Comparison of ENCODE assay signal across 11 cellular contexts in the genomic region with DNA sequence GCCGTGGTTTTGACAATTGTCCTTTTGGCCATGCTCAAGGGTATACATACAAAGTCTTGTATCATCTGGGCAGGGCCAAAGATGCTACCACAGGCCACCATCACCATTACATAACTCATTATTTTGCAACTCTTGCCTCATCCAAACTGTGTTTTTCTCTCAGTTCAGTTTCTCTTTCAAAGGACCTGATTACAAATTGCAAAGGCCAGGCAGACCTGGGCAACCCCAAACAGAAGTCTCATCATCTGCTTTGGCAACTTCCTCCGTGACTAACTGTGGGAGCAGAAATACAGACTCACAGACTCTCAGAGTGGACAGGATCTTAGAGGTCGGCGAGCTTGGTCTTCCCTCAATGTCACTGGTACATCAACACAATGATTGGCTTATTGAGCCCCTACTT.
DNase-seq lines count a peak whose midpoint lies in the region; ATAC-seq and TF ChIP-seq lines count a peak whose summit lies in the region.
"Had no signal": no experiment of that assay in that cellular context is flagged by ENCODE, and none has a peak within 500 bp of the region (broad histone marks: within the 10 kb centered on the region; RNA-seq: fewer than 3 reads in every experiment).

No MANE protein-coding gene starts in this region.

- no peak overlapping the region for H3K4me3 Mint-ChIP-seq in activated T-cell treated with anti-CD3 and anti-CD28 coated beads, Interleukin-2, amount 50 U/mL, for 72 hours
- H3K4me3 Mint-ChIP-seq in activated T-cell treated with anti-CD3 and anti-CD28 coated beads, Interleukin-2, amount 50 U/mL, for 4 hours = no peak overlapping the region
- no peak overlapping the region for H3K4me3 Mint-ChIP-seq in T-helper 17 cell
- H3K4me3 Mint-ChIP-seq in stimulated activated effector memory CD8-positive, alpha-beta T cell treated with anti-CD3 and anti-CD28 coated beads, Interleukin-12 subunit alpha, Interleukin-12 subunit beta, amount 100 ng/mL, for 72 hours = no peak overlapping the region

- no peak overlapping the region for H3K4me3 ChIP-seq in right atrium auricular region
- no peak overlapping the region for H3K4me3 ChIP-seq in prostate gland

- H3K9me3 Mint-ChIP-seq in activated T-cell treated with anti-CD3 and anti-CD28 coated beads, Interleukin-2, amount 50 U/mL, for 72 hours = peaks cover 3% of the 10 kb centered on the region in 2 donors
- no peaks in the 10 kb centered on the region for H3K9me3 Mint-ChIP-seq in activated T-cell treated with anti-CD3 and anti-CD28 coated beads, Interleukin-2, amount 50 U/mL, for 4 hours
- peaks cover 6% of the 10 kb centered on the region for H3K9me3 Mint-ChIP-seq in stimulated activated effector memory CD8-positive, alpha-beta T cell treated with anti-CD3 and anti-CD28 coated beads, Interleukin-12 subunit alpha, Interleukin-12 subunit beta, amount 100 ng/mL, for 72 hours

- intact Hi-C loops in prostate gland (cut with DNase I) = no loop called here

- H3K36me3 ChIP-seq in right atrium auricular region (no peaks in the 10 kb centered on the region), prostate gland (no peaks in the 10 kb centered on the region)

- DNase-seq in activated T-cell treated with anti-CD3 and anti-CD28 coated beads, Interleukin-2, amount 50 U/mL, for 72 hours = no peak
- DNase-seq in activated T-cell treated with anti-CD3 and anti-CD28 coated beads, Interleukin-2, amount 50 U/mL, for 4 hours = no peak
- DNase-seq in T-helper 17 cell = no peak
- peak; percentile 69 for DNase-seq in right atrium auricular region (ENCODE audit: low spot score)
- no peak for DNase-seq in stimulated activated effector memory CD8-positive, alpha-beta T cell treated with anti-CD3 and anti-CD28 coated beads, Interleukin-12 subunit alpha, Interleukin-12 subunit beta, amount 100 ng/mL, for 72 hours (ENCODE audit: low spot score in 2 of 2)
- no peak for DNase-seq in prostate gland (ENCODE audit: low spot score)
- DNase-seq in activated T-cell treated with anti-CD3 and anti-CD28 coated beads for 4 hours = no peak
- DNase-seq: NCI-H1092 treated with DMSO at 0.1 percent for 48 hours, NCI-H748 treated with DMSO at 0.1 percent for 48 hours, SW 1271 had no signal

- H3K27ac ChIP-seq in right atrium auricular region (no peak overlapping the region), prostate gland (no peak overlapping the region)

- H3K27me3 Mint-ChIP-seq in activated T-cell treated with anti-CD3 and anti-CD28 coated beads, Interleukin-2, amount 50 U/mL, for 72 hours (ENCODE audit: low read depth) = no peaks in the 10 kb centered on the region
- no peaks in the 10 kb centered on the region for H3K27me3 Mint-ChIP-seq in activated T-cell treated with anti-CD3 and anti-CD28 coated beads, Interleukin-2, amount 50 U/mL, for 4 hours (ENCODE audit: low read depth)
- H3K27me3 Mint-ChIP-seq in T-helper 17 cell = no peaks in the 10 kb centered on the region

- no peaks in the 10 kb centered on the region for H3K27me3 ChIP-seq in right atrium auricular region
- no peaks in the 10 kb centered on the region for H3K27me3 ChIP-seq in prostate gland (replicated peaks; ENCODE audit: insufficient read depth)

- H3K4me1 Mint-ChIP-seq in activated T-cell treated with anti-CD3 and anti-CD28 coated beads, Interleukin-2, amount 50 U/mL, for 72 hours (ENCODE audit: low read depth) = peaks cover 79% of the 10 kb centered on the region
- peaks cover 90% of the 10 kb centered on the region for H3K4me1 Mint-ChIP-seq in activated T-cell treated with anti-CD3 and anti-CD28 coated beads, Interleukin-2, amount 50 U/mL, for 4 hours (ENCODE audit: low read depth)
- peaks cover 46% of the 10 kb centered on the region for H3K4me1 Mint-ChIP-seq in T-helper 17 cell
- H3K4me1 Mint-ChIP-seq in stimulated activated effector memory CD8-positive, alpha-beta T cell treated with anti-CD3 and anti-CD28 coated beads, Interleukin-12 subunit alpha, Interleukin-12 subunit beta, amount 100 ng/mL, for 72 hours = peaks cover 91% of the 10 kb centered on the region

- peak overlapping the region; percentile 18 for H3K27ac Mint-ChIP-seq in activated T-cell treated with anti-CD3 and anti-CD28 coated beads, Interleukin-2, amount 50 U/mL, for 72 hours
- H3K27ac Mint-ChIP-seq in T-helper 17 cell = no peak overlapping the region
- H3K27ac Mint-ChIP-seq in stimulated activated effector memory CD8-positive, alpha-beta T cell treated with anti-CD3 and anti-CD28 coated beads, Interleukin-12 subunit alpha, Interleukin-12 subunit beta, amount 100 ng/mL, for 72 hours = peak overlapping the region; percentile 23

- H3K4me1 ChIP-seq in right atrium auricular region (peaks cover 0 to 16% of the 10 kb centered on the region in 2 donors), prostate gland (replicated peaks) (no peaks in the 10 kb centered on the region)

- ATAC-seq in activated T-cell treated with anti-CD3 and anti-CD28 coated beads, Interleukin-2, amount 50 U/mL, for 72 hours (replicated peaks in 1 of 2) = no peak
- ATAC-seq in activated T-cell treated with anti-CD3 and anti-CD28 coated beads, Interleukin-2, amount 50 U/mL, for 4 hours = no peak
- ATAC-seq in T-helper 17 cell (peak; percentile 44), GM21390 (IDR thresholded peaks at IDR 0.05; ENCODE audit: unreplicated experiment) (no peak)
- no peak for ATAC-seq in stimulated activated effector memory CD8-positive, alpha-beta T cell treated with anti-CD3 and anti-CD28 coated beads, Interleukin-12 subunit alpha, Interleukin-12 subunit beta, amount 100 ng/mL, for 72 hours

- TF ChIP-seq CTCF in right atrium auricular region (IDR thresholded peaks at IDR 0.05) (no peak), prostate gland (IDR thresholded peaks at IDR 0.05) (no peak)

- WGBS in prostate gland = 95% methylated on average over 4 of the region's 4 CpGs

- H3K9me3 ChIP-seq in T-helper 17 cell (ENCODE audit: control insufficient read depth, low read length, poor library complexity, severe bottlenecking) = no peaks in the 10 kb centered on the region
- no peaks in the 10 kb centered on the region for H3K9me3 ChIP-seq in right atrium auricular region
- H3K9me3 ChIP-seq in prostate gland = no peaks in the 10 kb centered on the region

- TF ChIP-seq POLR2A in prostate gland (IDR thresholded peaks at IDR 0.05) = no peak

- peaks cover 14 to 23% of the 10 kb centered on the region in 2 donors for H3K36me3 Mint-ChIP-seq in activated T-cell treated with anti-CD3 and anti-CD28 coated beads, Interleukin-2, amount 50 U/mL, for 72 hours (ENCODE audit: insufficient read depth in 2 of 2)
- peaks cover 66% of the 10 kb centered on the region for H3K36me3 Mint-ChIP-seq in activated T-cell treated with anti-CD3 and anti-CD28 coated beads, Interleukin-2, amount 50 U/mL, for 4 hours (ENCODE audit: insufficient read depth)
- peaks cover 6% of the 10 kb centered on the region for H3K36me3 Mint-ChIP-seq in T-helper 17 cell (ENCODE audit: low read depth)
- peaks cover 25% of the 10 kb centered on the region for H3K36me3 Mint-ChIP-seq in stimulated activated effector memory CD8-positive, alpha-beta T cell treated with anti-CD3 and anti-CD28 coated beads, Interleukin-12 subunit alpha, Interleukin-12 subunit beta, amount 100 ng/mL, for 72 hours
